Comparison of ENCODE assay signal across 5 cellular contexts in the genomic region with DNA sequence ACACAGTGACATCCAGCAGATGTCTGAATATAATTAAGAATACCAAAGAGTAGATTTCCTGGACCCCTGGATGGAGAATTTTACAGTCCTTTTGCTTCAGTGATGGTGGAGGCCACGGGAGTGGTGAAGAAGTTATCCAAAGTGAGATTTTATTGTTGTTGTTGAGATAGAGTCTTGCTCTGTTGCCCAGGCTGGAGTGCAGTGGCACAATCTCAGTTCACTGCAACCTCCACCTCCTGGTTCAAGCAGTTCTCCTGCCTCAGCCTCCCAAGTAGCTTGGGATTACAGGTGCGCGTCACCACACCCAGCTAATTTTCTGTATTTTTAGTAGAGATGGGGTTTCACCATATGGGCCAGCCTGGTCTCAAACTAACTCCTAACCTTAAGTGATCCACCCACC. TPM values are rescaled to one million over a fixed set of nuclear protein-coding genes. Genes with fewer than 3 reads are reported as not detected.
A peak's percentile ranks its signal among the peaks of the same experiment; 100 is the strongest.
DNase-seq lines count a peak whose midpoint lies in the region; ATAC-seq, FAIRE-seq and TF ChIP-seq lines count a peak whose summit lies in the region.
"Not testable (repeated sequence)": the region's sequence is repeated elsewhere in the genome, so short reads cannot be mapped to it uniquely, and the experiment has no call there.

No MANE protein-coding gene starts in this region.

- not testable (repeated sequence) for TF ChIP-seq EP300 in K562 (IDR thresholded peaks at IDR 0.05; ENCODE audit: low read length)

- not testable (repeated sequence) for H2AFZ ChIP-seq in K562 (ENCODE audit: low read depth, low read length)

- not testable (repeated sequence) for H3K27me3 ChIP-seq in K562 (ENCODE audit: control insufficient read depth in 2 of 2, insufficient read depth in 2 of 2, low read length in 2 of 2)

- intact Hi-C loops in K562 (cut with micrococcal nuclease): not testable (repeated sequence)

- H3K9ac ChIP-seq in K562 (ENCODE audit: insufficient read depth in 1 of 2, low read depth in 2 of 2, low read length in 2 of 2): not testable (repeated sequence)

- not testable (repeated sequence) for H3K4me1 ChIP-seq in HEK293 (ENCODE audit: control insufficient read depth, insufficient read depth, low read length); K562 (replicated peaks in 1 of 2; ENCODE audit: control insufficient read depth in 2 of 2, insufficient read depth in 2 of 2, low read length in 2 of 2)

- H3K4me3 Mint-ChIP-seq in WTC11; activated T-cell treated with anti-CD3 and anti-CD28 coated beads, Interleukin-2, amount 50 U/mL, for 24 hours: not testable (repeated sequence)

- WGBS in K562 (ENCODE audit: insufficient coverage, low coverage, missing lambda C conversion rate): 92% methylated on average over 3 of the region's 3 CpGs

- H3K36me3 Mint-ChIP-seq in WTC11: peaks cover 56% of the 10 kb centered on the region
- peaks cover 76% of the 10 kb centered on the region for H3K36me3 Mint-ChIP-seq in activated T-cell treated with anti-CD3 and anti-CD28 coated beads, Interleukin-2, amount 50 U/mL, for 24 hours (ENCODE audit: low read depth)

- H3K4me2 ChIP-seq in K562 (ENCODE audit: insufficient read depth, low read length): not testable (repeated sequence)

- not testable (repeated sequence) for H3K27me3 Mint-ChIP-seq in WTC11 (ENCODE audit: low read depth); activated T-cell treated with anti-CD3 and anti-CD28 coated beads, Interleukin-2, amount 50 U/mL, for 24 hours

- not testable (repeated sequence) for TF ChIP-seq RAD21 in K562 (CRISPR knock-in tag; conservative IDR thresholded peaks at IDR 0.05 in 1 of 2, IDR thresholded peaks at IDR 0.05 in 1 of 2)

- not testable (repeated sequence) for TF ChIP-seq CTCF in HEK293 (tag by site-specific recombination; IDR thresholded peaks at IDR 0.05); WTC11 (IDR thresholded peaks at IDR 0.05); K562 (IDR thresholded peaks at IDR 0.05 in 2 of 3, conservative IDR thresholded peaks at IDR 0.05 in 1 of 3; ENCODE audit: insufficient read depth in 2 of 3, low read depth in 1 of 3, low read length in 3 of 3)

- H3K79me2 ChIP-seq in K562 (ENCODE audit: control insufficient read depth, insufficient read depth, low read length): not testable (repeated sequence)

- not testable (repeated sequence) for H3K9me3 Mint-ChIP-seq in WTC11; activated T-cell treated with anti-CD3 and anti-CD28 coated beads, Interleukin-2, amount 50 U/mL, for 24 hours

- TF ChIP-seq POLR2A in K562 (conservative IDR thresholded peaks at IDR 0.05): 0 out of 2 replicates have a peak, but pooled peaks have one; percentile 25

- CTCF ChIA-PET in HEK293 (lab: Yijun Ruan, JAX); K562 (lab: Yijun Ruan, JAX; ENCODE audit: low intra/inter-chr PET ratio): not testable (repeated sequence)
- CTCF ChIA-PET in WTC11 (lab: Charles Lee): interaction anchor here (1.3 kb wide), 1 partner anchor 209 kb away, joined by 4 read pairs; the partner anchor contains the start of gene ANKRD6

- not testable (repeated sequence) for DNase-seq in WTC11 (ENCODE audit: low spot score); activated T-cell treated with anti-CD3 and anti-CD28 coated beads, Interleukin-2, amount 50 U/mL, for 24 hours; K562 (ENCODE audit: extremely low read depth in 1 of 4, low spot score in 3 of 4); epithelial cell of prostate (ENCODE audit: low read depth, low spot score)

- H3K9me1 ChIP-seq in K562 (ENCODE audit: control insufficient read depth, insufficient read depth, low read length): not testable (repeated sequence)

- peaks cover 14% of the 10 kb centered on the region for H3K4me1 Mint-ChIP-seq in WTC11
- H3K4me1 Mint-ChIP-seq in activated T-cell treated with anti-CD3 and anti-CD28 coated beads, Interleukin-2, amount 50 U/mL, for 24 hours (ENCODE audit: low read depth): peaks cover 31% of the 10 kb centered on the region

- FAIRE-seq in K562 (lab: Jason Lieb, UNC): not testable (repeated sequence)

- not testable (repeated sequence) for H3K9me3 ChIP-seq in HEK293 (ENCODE audit: control insufficient read depth, insufficient read depth, low read depth, low read length); K562 (replicated peaks; ENCODE audit: control insufficient read depth, insufficient read depth, low read depth, low read length)

- not testable (repeated sequence) for BruUV-seq in K562 (replicated peaks; lab: Mats Ljungman, UMichigan)

- H3K27ac ChIP-seq in HEK293 (ENCODE audit: extremely low read depth, low read depth, low read length); K562 (ENCODE audit: extremely low read depth, low read depth, low read length): not testable (repeated sequence)
- peak overlapping the region; percentile 26 for H3K27ac ChIP-seq in epithelial cell of prostate

- ATAC-seq in WTC11, K562: not testable (repeated sequence)

- H3K36me3 ChIP-seq in HEK293 (ENCODE audit: control insufficient read depth in 2 of 2, insufficient read depth in 1 of 2, low read length in 2 of 2): peaks cover 3 to 63% of the 10 kb centered on the region in 2 experiments; a peak in 2 of 3 replicates
- H3K36me3 ChIP-seq in K562 (ENCODE audit: control insufficient read depth, insufficient read depth, low read length): peaks cover 53% of the 10 kb centered on the region

- H3K27ac Mint-ChIP-seq in WTC11: peak overlapping the region; percentile 58; the same call in 1 of the 2 replicates
- peak overlapping the region; percentile 44 for H3K27ac Mint-ChIP-seq in activated T-cell treated with anti-CD3 and anti-CD28 coated beads, Interleukin-2, amount 50 U/mL, for 24 hours

- not testable (repeated sequence) for H3K4me3 ChIP-seq in HEK293 (ENCODE audit: low read depth, low read length); K562

- POLR2A ChIA-PET in HEK293 (lab: Yijun Ruan, JAX); WTC11 (lab: Charles Lee); K562 (lab: Yijun Ruan, JAX): not testable (repeated sequence)

- in situ Hi-C loops in K562 (cut with MboI): not testable (repeated sequence)

- not testable (repeated sequence) for H4K20me1 ChIP-seq in K562 (replicated peaks; ENCODE audit: control insufficient read depth, insufficient read depth, low read length)

TF ChIP-seq in HEK293, 187 proteins besides CTCF, POLR2A, EP300 and RAD21:
- TF ChIP-seq ZNF121 (tag by site-specific recombination; IDR thresholded peaks at IDR 0.05): 0 out of 2 replicates have a peak, but pooled peaks have one; percentile 58
TF ChIP-seq in HEK293: peak in this region for 1; not testable (repeated sequence) for 186.

TF ChIP-seq in WTC11, 78 proteins besides CTCF, POLR2A, EP300 and RAD21:
- peak; percentile 81 for TF ChIP-seq ZNF121 (CRISPR knock-in tag; IDR thresholded peaks at IDR 0.05)

RNA-seq across cellular contexts. Expression of gene LYRM2, which starts 3.0 kb away (rescaled TPM):
- total RNA-seq in WTC11 (2021) (21.3 to 22.2 TPM (median 21.8 TPM) in 3 replicates), K562 (2014; rRNA removed) (13.9 and 17.8 TPM in 2 replicates), K562 (2014; rRNA removed; fragmentation: Illumina TruSeq; extraction: Trizol) (42.9 and 50.0 TPM in 2 replicates), K562 (2015; rRNA removed; fragmentation: Illumina TruSeq; extraction: Trizol) (28.4 and 36.0 TPM in 2 replicates), K562 (2021) (35.7 and 36.8 TPM in 2 replicates)
- total RNA-seq in K562 (2011; cell fraction: chromatin; rRNA removed; ENCODE audit: low replicate concordance): 9.2 and 33.2 TPM in 2 replicates
- total RNA-seq in K562 (2011; cell fraction: nucleolus; rRNA removed): 9.2 and 12.9 TPM in 2 replicates
- 16.3 and 16.7 TPM in 2 replicates for total RNA-seq in K562 (2011; cell fraction: nucleoplasm; rRNA removed)
- polyA plus RNA-seq in K562 (2011; rRNA removed) (34.3 and 56.0 TPM in 2 replicates), K562 (2014; fragmentation: Illumina TruSeq; extraction: Trizol) (44.9 and 49.0 TPM in 2 replicates), K562 (2014; fragmentation: Nextera tagmentation; extraction: Ambion mirVana) (100 to 1,000 TPM; 101 to 115 TPM), K562 (2014; rRNA removed) (25.3 and 30.9 TPM in 2 replicates)
- 4.6 and 10.2 TPM in 2 replicates for polyA plus RNA-seq in K562 (2011; cell fraction: cytosol; rRNA removed)
- polyA plus RNA-seq in K562 (2011; cell fraction: nucleus; rRNA removed): 5.0 and 6.0 TPM in 2 replicates
- polyA plus RNA-seq in K562 (2012): 41.3 and 47.7 TPM in 2 replicates
- polyA minus RNA-seq in K562 (2011; rRNA and poly(A)+ RNA removed): 23.3 and 25.6 TPM in 2 replicates
- polyA minus RNA-seq in K562 (2011; cell fraction: cytosol; rRNA and poly(A)+ RNA removed): 6.4 and 8.8 TPM in 2 replicates
- 5.8 and 10.7 TPM in 2 replicates for polyA minus RNA-seq in K562 (2011; cell fraction: nucleus; rRNA and poly(A)+ RNA removed)
